1 cellular context compared by ENCODE assay signal in genomic region chr1:27659497-27660299, GRCh38.
TF ChIP-seq lines count a peak whose summit lies in the region.

No MANE protein-coding gene starts in this region.

TF ChIP-seq in K562, 482 proteins besides CTCF, POLR2A, EP300 and RAD21 (continued from another document):
- TF ChIP-seq ZNF609 (CRISPR knock-in tag; IDR thresholded peaks at IDR 0.05; ENCODE audit: borderline replicate concordance): no peak
- no peak for TF ChIP-seq ZKSCAN3 (CRISPR knock-in tag; IDR thresholded peaks at IDR 0.05)
- no peak for TF ChIP-seq NR2C2 (CRISPR knock-in tag; IDR thresholded peaks at IDR 0.05)
- TF ChIP-seq NR2C2 (tag; IDR thresholded peaks at IDR 0.05): no peak
- peak; percentile 82 for TF ChIP-seq ELF1 (tag; IDR thresholded peaks at IDR 0.05)
- 0 out of 2 replicates have a peak, but pooled peaks have one; percentile 1 for TF ChIP-seq JUN (IDR thresholded peaks at IDR 0.05; ENCODE audit: borderline replicate concordance, low read depth, low read length)
- TF ChIP-seq JUN (CRISPR knock-in tag; IDR thresholded peaks at IDR 0.05; ENCODE audit: borderline replicate concordance): no peak
- TF ChIP-seq ZNF277 (CRISPR knock-in tag; IDR thresholded peaks at IDR 0.05; ENCODE audit: borderline replicate concordance): no peak
- peak; percentile 68 for TF ChIP-seq NFIC (IDR thresholded peaks at IDR 0.05)
- peak; percentile 28; the same call in 1 of the 2 replicates for TF ChIP-seq L3MBTL2 (IDR thresholded peaks at IDR 0.05)
- peak; percentile 93; the same call in 1 of the 2 replicates for TF ChIP-seq TRIM25 (IDR thresholded peaks at IDR 0.05; ENCODE audit: borderline replicate concordance)
- 0 out of 2 replicates have a peak, but pooled peaks have one; percentile 32 for TF ChIP-seq ZNF584 (CRISPR knock-in tag; IDR thresholded peaks at IDR 0.05; ENCODE audit: low read depth)
- TF ChIP-seq TAF1 (IDR thresholded peaks at IDR 0.05; ENCODE audit: control insufficient read depth, extremely low read depth, insufficient read depth, low read length, severe bottlenecking): peak; percentile 69
- peak; percentile 60; the same call in 1 of the 2 replicates for TF ChIP-seq CEBPB (tag; IDR thresholded peaks at IDR 0.05)
- peak; percentile 70 for TF ChIP-seq PCBP1 (IDR thresholded peaks at IDR 0.05; ENCODE audit: low read depth, low read length, poor library complexity, severe bottlenecking)
- peak; percentile 68; the same call in 1 of the 2 replicates for TF ChIP-seq VEZF1 (CRISPR knock-in tag; IDR thresholded peaks at IDR 0.05)
- TF ChIP-seq ZFP36 (IDR thresholded peaks at IDR 0.05; ENCODE audit: low read depth, low read length, partially characterized antibody): no peak
- TF ChIP-seq YY1 (IDR thresholded peaks at IDR 0.05; ENCODE audit: borderline replicate concordance in 1 of 3, control insufficient read depth in 1 of 3, extremely low read depth in 1 of 3, insufficient read depth in 3 of 3, insufficient read length in 1 of 3, insufficient replicate concordance in 2 of 3, low read depth in 1 of 3, low read length in 2 of 3): peak in 2 of 3 experiments; percentile 75 to 84
